ENCODE assay signal across 1 cellular context in the genomic region with DNA sequence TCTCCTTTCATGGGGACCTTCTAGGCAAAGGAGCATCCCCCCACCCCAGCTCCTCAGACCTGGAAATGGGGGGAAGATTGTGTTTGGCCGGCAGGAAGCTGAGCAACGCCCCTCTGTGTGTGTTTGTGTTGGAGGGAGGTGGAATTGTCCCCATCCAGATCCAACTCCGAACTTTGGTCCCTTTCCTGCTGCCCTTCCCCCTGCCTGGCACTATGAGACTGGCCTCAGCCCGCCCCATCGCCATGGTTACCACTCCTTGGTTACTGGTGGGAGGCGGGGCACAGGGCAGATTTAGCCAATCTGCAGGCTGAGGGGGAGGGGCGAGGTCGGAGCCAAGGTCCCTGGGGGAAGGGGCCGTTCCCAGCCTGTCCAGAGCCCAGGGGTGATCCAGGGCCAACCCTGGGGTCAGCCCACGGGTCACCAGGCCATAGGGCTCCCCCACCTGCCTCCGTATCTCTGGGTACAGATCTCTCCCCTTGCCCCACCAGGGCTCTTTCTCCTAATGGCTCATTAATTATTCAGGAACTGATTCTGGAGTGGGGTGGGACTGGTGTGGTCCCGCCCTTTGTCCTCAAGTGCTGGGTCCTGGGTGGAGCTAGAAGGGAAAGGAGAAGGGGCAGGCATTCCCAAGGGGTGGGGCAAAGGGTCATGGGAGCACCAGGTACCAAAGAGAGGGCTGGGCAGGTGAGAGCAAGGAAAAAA.
TF ChIP-seq lines count a peak whose summit lies in the region.

No MANE protein-coding gene starts in this region.

TF ChIP-seq in HepG2, 621 proteins besides CTCF, POLR2A, EP300 and RAD21 (continued from another document and continues in another):
- TF ChIP-seq ZHX2 (IDR thresholded peaks at IDR 0.05; ENCODE audit: low read depth): peak; percentile 37; the same call in 1 of the 2 replicates
- no peak for TF ChIP-seq ZHX2 (CRISPR knock-in tag; IDR thresholded peaks at IDR 0.05; ENCODE audit: borderline replicate concordance)
- TF ChIP-seq GPN1 (CRISPR knock-in tag; IDR thresholded peaks at IDR 0.05; ENCODE audit: borderline replicate concordance): no peak
- no peak; the same call in 1 of the 2 replicates for TF ChIP-seq CC2D1A (CRISPR knock-in tag; IDR thresholded peaks at IDR 0.05)
- no peak for TF ChIP-seq REL (CRISPR knock-in tag; conservative IDR thresholded peaks at IDR 0.05)
- TF ChIP-seq U2AF2 (IDR thresholded peaks at IDR 0.05; ENCODE audit: low read depth, low read length): peak; percentile 85
- 0 out of 2 replicates have a peak, but pooled peaks have one; percentile 13 for TF ChIP-seq SRF (IDR thresholded peaks at IDR 0.05; ENCODE audit: low read depth, low read length)
- 0 out of 2 replicates have a peak, but pooled peaks have one; percentile 40 for TF ChIP-seq RBFOX2 (IDR thresholded peaks at IDR 0.05; ENCODE audit: low read depth, low read length)
- TF ChIP-seq TFAP4 (IDR thresholded peaks at IDR 0.05; ENCODE audit: borderline replicate concordance, low read depth): peak; percentile 62; the same call in 1 of the 2 replicates
- no peak for TF ChIP-seq ZNF205 (CRISPR knock-in tag; IDR thresholded peaks at IDR 0.05)
- TF ChIP-seq RORA (CRISPR knock-in tag; IDR thresholded peaks at IDR 0.05): no peak
- TF ChIP-seq IKZF4 (CRISPR knock-in tag; IDR thresholded peaks at IDR 0.05; ENCODE audit: borderline replicate concordance, low read depth, not compliant biosample characterization): no peak
- peak; percentile 82 for TF ChIP-seq ARID5B (CRISPR knock-in tag; IDR thresholded peaks at IDR 0.05)
- peak; percentile 80 for TF ChIP-seq SAP130 (CRISPR knock-in tag; IDR thresholded peaks at IDR 0.05; ENCODE audit: low read depth)
- TF ChIP-seq FOXK1 (CRISPR knock-in tag; IDR thresholded peaks at IDR 0.05; ENCODE audit: borderline replicate concordance, low read depth): peak; percentile 69; the same call in 1 of the 2 replicates
- TF ChIP-seq, protein P1, sequence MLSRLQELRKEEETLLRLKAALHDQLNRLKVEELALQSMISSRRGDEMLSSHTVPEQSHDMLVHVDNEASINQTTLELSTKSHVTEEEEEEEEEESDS (CRISPR knock-in tag; IDR thresholded peaks at IDR 0.05; ENCODE audit: borderline replicate concordance): peak; percentile 65; the same call in 1 of the 2 replicates
- TF ChIP-seq ZNF670 (CRISPR knock-in tag; IDR thresholded peaks at IDR 0.05; ENCODE audit: borderline replicate concordance): no peak
- peak; percentile 87 for TF ChIP-seq PRPF4 (IDR thresholded peaks at IDR 0.05; ENCODE audit: low read depth, low read length, poor library complexity, severe bottlenecking)
- TF ChIP-seq KDM2A (CRISPR knock-in tag; IDR thresholded peaks at IDR 0.05; ENCODE audit: borderline replicate concordance, low read depth): no peak
- peak; percentile 76; the same call in 1 of the 2 replicates for TF ChIP-seq MIXL1 (CRISPR knock-in tag; IDR thresholded peaks at IDR 0.05)
- peak; percentile 46; the same call in 1 of the 2 replicates for TF ChIP-seq ZBTB20 (CRISPR knock-in tag; IDR thresholded peaks at IDR 0.05; ENCODE audit: borderline replicate concordance, low read depth)
- TF ChIP-seq ZNF747 (CRISPR knock-in tag; IDR thresholded peaks at IDR 0.05; ENCODE audit: borderline replicate concordance): peak; percentile 78; the same call in 1 of the 2 replicates
- peak; percentile 36 for TF ChIP-seq CBX1 (IDR thresholded peaks at IDR 0.05; ENCODE audit: low read depth)
- TF ChIP-seq GRHL1 (CRISPR knock-in tag; conservative IDR thresholded peaks at IDR 0.05): no peak
- TF ChIP-seq FOXC1 (CRISPR knock-in tag; IDR thresholded peaks at IDR 0.05; ENCODE audit: borderline replicate concordance): no peak; the same call in 1 of the 2 replicates
- TF ChIP-seq, protein P2, sequence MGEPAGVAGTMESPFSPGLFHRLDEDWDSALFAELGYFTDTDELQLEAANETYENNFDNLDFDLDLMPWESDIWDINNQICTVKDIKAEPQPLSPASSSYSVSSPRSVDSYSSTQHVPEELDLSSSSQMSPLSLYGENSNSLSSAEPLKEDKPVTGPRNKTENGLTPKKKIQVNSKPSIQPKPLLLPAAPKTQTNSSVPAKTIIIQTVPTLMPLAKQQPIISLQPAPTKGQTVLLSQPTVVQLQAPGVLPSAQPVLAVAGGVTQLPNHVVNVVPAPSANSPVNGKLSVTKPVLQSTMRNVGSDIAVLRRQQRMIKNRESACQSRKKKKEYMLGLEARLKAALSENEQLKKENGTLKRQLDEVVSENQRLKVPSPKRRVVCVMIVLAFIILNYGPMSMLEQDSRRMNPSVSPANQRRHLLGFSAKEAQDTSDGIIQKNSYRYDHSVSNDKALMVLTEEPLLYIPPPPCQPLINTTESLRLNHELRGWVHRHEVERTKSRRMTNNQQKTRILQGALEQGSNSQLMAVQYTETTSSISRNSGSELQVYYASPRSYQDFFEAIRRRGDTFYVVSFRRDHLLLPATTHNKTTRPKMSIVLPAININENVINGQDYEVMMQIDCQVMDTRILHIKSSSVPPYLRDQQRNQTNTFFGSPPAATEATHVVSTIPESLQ (CRISPR knock-in tag; conservative IDR thresholded peaks at IDR 0.05): no peak
- TF ChIP-seq MTA3 (CRISPR knock-in tag; IDR thresholded peaks at IDR 0.05): no peak
- TF ChIP-seq, protein P3, sequence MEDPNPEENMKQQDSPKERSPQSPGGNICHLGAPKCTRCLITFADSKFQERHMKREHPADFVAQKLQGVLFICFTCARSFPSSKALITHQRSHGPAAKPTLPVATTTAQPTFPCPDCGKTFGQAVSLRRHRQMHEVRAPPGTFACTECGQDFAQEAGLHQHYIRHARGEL (CRISPR knock-in tag; IDR thresholded peaks at IDR 0.05): no peak
- TF ChIP-seq ZNF501 (CRISPR knock-in tag; IDR thresholded peaks at IDR 0.05): no peak
- TF ChIP-seq ZNF790 (CRISPR knock-in tag; IDR thresholded peaks at IDR 0.05; ENCODE audit: borderline replicate concordance): no peak
- peak; percentile 46; the same call in 1 of the 2 replicates for TF ChIP-seq POLR2G (IDR thresholded peaks at IDR 0.05; ENCODE audit: low read depth, low read length)
- no peak for TF ChIP-seq ZNF251 (CRISPR knock-in tag; IDR thresholded peaks at IDR 0.05)
- TF ChIP-seq CHCHD3 (CRISPR knock-in tag; IDR thresholded peaks at IDR 0.05): no peak
- TF ChIP-seq NFIC (IDR thresholded peaks at IDR 0.05; ENCODE audit: low read length): no peak; the same call in 1 of the 2 replicates
- TF ChIP-seq RELA (CRISPR knock-in tag; IDR thresholded peaks at IDR 0.05): no peak; the same call in 1 of the 2 replicates
- TF ChIP-seq, protein P4, sequence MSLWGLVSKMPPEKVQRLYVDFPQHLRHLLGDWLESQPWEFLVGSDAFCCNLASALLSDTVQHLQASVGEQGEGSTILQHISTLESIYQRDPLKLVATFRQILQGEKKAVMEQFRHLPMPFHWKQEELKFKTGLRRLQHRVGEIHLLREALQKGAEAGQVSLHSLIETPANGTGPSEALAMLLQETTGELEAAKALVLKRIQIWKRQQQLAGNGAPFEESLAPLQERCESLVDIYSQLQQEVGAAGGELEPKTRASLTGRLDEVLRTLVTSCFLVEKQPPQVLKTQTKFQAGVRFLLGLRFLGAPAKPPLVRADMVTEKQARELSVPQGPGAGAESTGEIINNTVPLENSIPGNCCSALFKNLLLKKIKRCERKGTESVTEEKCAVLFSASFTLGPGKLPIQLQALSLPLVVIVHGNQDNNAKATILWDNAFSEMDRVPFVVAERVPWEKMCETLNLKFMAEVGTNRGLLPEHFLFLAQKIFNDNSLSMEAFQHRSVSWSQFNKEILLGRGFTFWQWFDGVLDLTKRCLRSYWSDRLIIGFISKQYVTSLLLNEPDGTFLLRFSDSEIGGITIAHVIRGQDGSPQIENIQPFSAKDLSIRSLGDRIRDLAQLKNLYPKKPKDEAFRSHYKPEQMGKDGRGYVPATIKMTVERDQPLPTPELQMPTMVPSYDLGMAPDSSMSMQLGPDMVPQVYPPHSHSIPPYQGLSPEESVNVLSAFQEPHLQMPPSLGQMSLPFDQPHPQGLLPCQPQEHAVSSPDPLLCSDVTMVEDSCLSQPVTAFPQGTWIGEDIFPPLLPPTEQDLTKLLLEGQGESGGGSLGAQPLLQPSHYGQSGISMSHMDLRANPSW (CRISPR knock-in tag; IDR thresholded peaks at IDR 0.05; ENCODE audit: borderline replicate concordance): no peak
- TF ChIP-seq MXD1 (CRISPR knock-in tag; IDR thresholded peaks at IDR 0.05): no peak
